Comparison of ENCODE assay signal across 10 cellular contexts in the genomic region with DNA sequence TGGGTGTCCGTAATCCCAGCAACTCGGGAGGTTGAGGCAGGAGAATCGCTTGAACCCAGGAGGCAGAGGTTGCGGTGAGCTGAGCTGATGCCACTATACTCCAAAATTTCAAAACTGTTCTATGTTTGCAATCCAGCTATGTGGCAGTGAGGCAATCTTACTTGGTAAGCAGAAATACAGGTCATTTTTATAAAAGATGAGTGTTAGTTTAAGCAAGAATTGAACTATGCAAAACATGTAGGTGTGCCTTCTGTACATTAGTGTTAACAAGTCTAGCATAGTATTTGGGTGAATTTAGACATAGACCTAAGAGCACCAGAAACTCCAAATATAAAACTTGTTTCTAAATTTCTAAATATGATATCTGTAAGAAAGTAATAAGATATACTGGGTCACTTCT. TPM values are rescaled to one million over a fixed set of nuclear protein-coding genes. Genes with fewer than 3 reads are reported as not detected.
"Had no signal": no experiment of that assay in that cellular context is flagged by ENCODE, and none has a peak within 500 bp of the region (broad histone marks: within the 10 kb centered on the region; RNA-seq: fewer than 3 reads in every experiment).

No MANE protein-coding gene starts in this region.

- H3K36me3 Mint-ChIP-seq: IgD-negative memory B cell had no signal

- H3K27me3 Mint-ChIP-seq: IgD-negative memory B cell had no signal

- DNase-seq: GM23248, GOT3, H7, HFFc6 had no signal

- H3K27ac Mint-ChIP-seq: HFFc6 had no signal

- H3K4me1 Mint-ChIP-seq: IgD-negative memory B cell had no signal

- H3K4me3 Mint-ChIP-seq: HFFc6, IgD-negative memory B cell had no signal

- ATAC-seq: HCT116, HepG2 had no signal

- H3K4me3 ChIP-seq: GM23248, HAP-1 had no signal

- H3K27ac ChIP-seq: GM23248, HL-60 had no signal

RNA-seq across cellular contexts. Expression of a gene that starts 7.2 kb away (rescaled TPM):
- total RNA-seq: GM23248, H7, HepG2, HFFc6, HT1080 had no signal

RNA-seq across cellular contexts. Expression of a gene that starts 53.3 kb away (rescaled TPM):
- total RNA-seq: GM23248, HFFc6 had no signal
